22 cellular contexts compared by ENCODE assay signal in the genomic region with DNA sequence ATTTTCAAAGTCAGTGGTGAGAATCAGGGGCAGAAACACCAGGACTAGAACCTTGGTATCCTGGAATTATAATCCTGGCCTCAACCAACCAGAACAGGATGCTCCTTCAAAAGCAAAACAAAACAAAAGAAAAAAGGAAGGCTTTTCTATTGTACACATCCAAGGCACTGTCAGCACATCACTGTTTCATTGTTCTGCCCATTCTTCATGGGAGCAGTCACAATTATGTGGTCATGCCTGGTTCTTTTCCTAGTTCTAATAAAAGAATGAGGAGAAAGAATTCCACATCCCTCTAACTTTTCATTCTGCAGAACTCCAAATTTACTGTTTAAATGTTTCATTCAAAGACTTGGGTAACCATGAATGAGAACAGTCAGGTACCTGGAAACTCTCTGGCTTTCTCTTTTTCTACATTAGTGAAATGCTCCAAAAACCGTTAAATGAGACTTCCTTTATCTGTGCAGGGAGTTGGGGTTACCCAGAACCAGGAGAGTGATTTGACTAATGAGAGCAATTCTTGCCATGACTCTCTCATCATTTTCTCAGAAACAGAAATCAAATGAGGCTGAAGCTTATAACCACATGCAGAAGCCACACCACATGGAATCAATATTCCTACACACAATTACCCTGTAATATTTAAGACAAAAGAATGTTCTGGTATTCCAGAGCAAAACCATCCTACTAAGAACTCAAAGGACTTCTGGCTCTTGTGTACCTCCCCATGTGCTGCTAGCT.
DNase-seq lines count a peak whose midpoint lies in the region; ATAC-seq, FAIRE-seq and TF ChIP-seq lines count a peak whose summit lies in the region.
"Had no signal": no experiment of that assay in that cellular context is flagged by ENCODE, and none has a peak within 500 bp of the region (broad histone marks: within the 10 kb centered on the region; RNA-seq: fewer than 3 reads in every experiment).

No MANE protein-coding gene starts in this region.

- no peaks in the 10 kb centered on the region for H3K9me3 Mint-ChIP-seq in stimulated activated naive CD8-positive, alpha-beta T cell treated with anti-CD3 and anti-CD28 coated beads, Interleukin-15, amount 100 ng/mL, for 72 hours
- H3K9me3 Mint-ChIP-seq in immature natural killer cell, result peaks cover 0 to 9% (median 1%) of the 10 kb centered on the region in 6 donors

- FAIRE-seq in frontal cortex (lab: Jason Lieb, UNC), result peak; percentile 36
- FAIRE-seq: bronchial epithelial cell, D721Med, endometrium had no signal

- H3K36me3 Mint-ChIP-seq in immature natural killer cell, result no peaks in the 10 kb centered on the region
- H3K36me3 Mint-ChIP-seq: CD4-positive, CD25-positive, alpha-beta regulatory T cell; stimulated activated memory B cell treated with anti-CD40 and anti-IgM and Interleukin-4, amounts not matched to agents 10 μg/mL and 1 μg/mL and 100 μg/mL, for 72 hours had no signal

- H3K9ac ChIP-seq in adipocyte (ENCODE audit: low read length), result no peak overlapping the region

- H3K9me3 ChIP-seq in adipocyte (ENCODE audit: control insufficient read depth, low read length), result no peaks in the 10 kb centered on the region
- H3K9me3 ChIP-seq: MG63, thyroid gland had no signal

- no peaks in the 10 kb centered on the region for H3K36me3 ChIP-seq in adipocyte (ENCODE audit: control insufficient read depth, insufficient read depth, low read length, severe bottlenecking)
- H3K36me3 ChIP-seq: MG63, thyroid gland had no signal

- no peak overlapping the region for H3K27ac Mint-ChIP-seq in stimulated activated naive CD8-positive, alpha-beta T cell treated with anti-CD3 and anti-CD28 coated beads, Interleukin-15, amount 100 ng/mL, for 72 hours
- H3K27ac Mint-ChIP-seq in immature natural killer cell, result no peak overlapping the region
- H3K27ac Mint-ChIP-seq: CD4-positive, CD25-positive, alpha-beta regulatory T cell; stimulated activated memory B cell treated with anti-CD40 and anti-IgM and Interleukin-4, amounts not matched to agents 10 μg/mL and 1 μg/mL and 100 μg/mL, for 72 hours had no signal

- no peak for TF ChIP-seq CTCF in foreskin keratinocyte (conservative IDR thresholded peaks at IDR 0.05)

- H3K27ac ChIP-seq in foreskin keratinocyte, result no peak overlapping the region
- H3K27ac ChIP-seq: thyroid gland, VCaP had no signal

- no peaks in the 10 kb centered on the region for H3K4me1 ChIP-seq in adipocyte (ENCODE audit: control insufficient read depth, insufficient read depth, low read length)
- no peaks in the 10 kb centered on the region for H3K4me1 ChIP-seq in foreskin keratinocyte
- H3K4me1 ChIP-seq: thyroid gland had no signal

- H3K27me3 Mint-ChIP-seq in stimulated activated naive CD8-positive, alpha-beta T cell treated with anti-CD3 and anti-CD28 coated beads, Interleukin-15, amount 100 ng/mL, for 72 hours, result no peaks in the 10 kb centered on the region
- H3K27me3 Mint-ChIP-seq in immature natural killer cell (ENCODE audit: low read depth in 3 of 3), result peaks cover 0 to 2% (median 1%) of the 10 kb centered on the region in 3 donors

- peaks cover 17% of the 10 kb centered on the region for H3K4me1 Mint-ChIP-seq in stimulated activated naive CD8-positive, alpha-beta T cell treated with anti-CD3 and anti-CD28 coated beads, Interleukin-15, amount 100 ng/mL, for 72 hours
- no peaks in the 10 kb centered on the region for H3K4me1 Mint-ChIP-seq in immature natural killer cell
- H3K4me1 Mint-ChIP-seq: stimulated activated memory B cell treated with anti-CD40 and anti-IgM and Interleukin-4, amounts not matched to agents 10 μg/mL and 1 μg/mL and 100 μg/mL, for 72 hours had no signal

- no peak overlapping the region for H3K4me3 Mint-ChIP-seq in stimulated activated naive CD8-positive, alpha-beta T cell treated with anti-CD3 and anti-CD28 coated beads, Interleukin-15, amount 100 ng/mL, for 72 hours
- H3K4me3 Mint-ChIP-seq in immature natural killer cell, result no peak overlapping the region
- H3K4me3 Mint-ChIP-seq: CD4-positive, CD25-positive, alpha-beta regulatory T cell; stimulated activated memory B cell treated with anti-CD40 and anti-IgM and Interleukin-4, amounts not matched to agents 10 μg/mL and 1 μg/mL and 100 μg/mL, for 72 hours had no signal

- peak; percentile 84 for ATAC-seq in stimulated activated naive CD8-positive, alpha-beta T cell treated with anti-CD3 and anti-CD28 coated beads, Interleukin-15, amount 100 ng/mL, for 72 hours
- no peak for ATAC-seq in stimulated activated naive CD8-positive, alpha-beta T cell treated with anti-CD3 and anti-CD28 coated beads, Interleukin-15, Interleukin-2, amounts not matched to agents 100 U/mL and 50 U/mL, for 24 hours
- ATAC-seq in GM21737 (IDR thresholded peaks at IDR 0.05; ENCODE audit: unreplicated experiment), result no peak
- no peak for ATAC-seq in foreskin keratinocyte
- ATAC-seq: stimulated activated memory B cell treated with anti-CD40 and anti-IgM and Interleukin-4, amounts not matched to agents 10 μg/mL and 1 μg/mL and 100 μg/mL, for 72 hours had no signal

- H3K27me3 ChIP-seq in adipocyte (replicated peaks; ENCODE audit: control insufficient read depth, insufficient read depth, low read length) (no peaks in the 10 kb centered on the region), foreskin keratinocyte (no peaks in the 10 kb centered on the region)
- H3K27me3 ChIP-seq: MG63, thyroid gland had no signal

- H3K4me3 ChIP-seq in adipocyte (ENCODE audit: low read length), result no peak overlapping the region
- H3K4me3 ChIP-seq: MG63, skin epidermis, thyroid gland had no signal

- DNase-seq in stimulated activated naive CD8-positive, alpha-beta T cell treated with anti-CD3 and anti-CD28 coated beads, Interleukin-15, amount 100 ng/mL, for 72 hours, result no peak
- DNase-seq in stimulated activated naive CD8-positive, alpha-beta T cell treated with anti-CD3 and anti-CD28 coated beads, Interleukin-15, Interleukin-2, amounts not matched to agents 100 U/mL and 50 U/mL, for 24 hours, result no peak
- DNase-seq in adipocyte (ENCODE audit: low read depth), result peak; percentile 26
- peak; percentile 18 to 24 for DNase-seq in frontal cortex (ENCODE audit: low spot score in 2 of 2)
- DNase-seq in immature natural killer cell, result no peak
- DNase-seq in foreskin keratinocyte, result no peak
- DNase-seq: activated T-cell treated with anti-CD3 and anti-CD28 coated beads for 4 hours; amniotic stem cell; mesenchymal stem cell; MG63; NCI-H2081 treated with DMSO at 0.1 percent for 48 hours; NCI-H446; stimulated activated CD4-positive, alpha-beta T cell treated with anti-CD3 and anti-CD28 coated beads, Interleukin-2, amount 100 ng/mL, for 48 hours; thyroid gland had no signal

Comparison
In these comparisons a context has a peak if more than half of its experiments do, and no peak if none do; other contexts are left out.
1. DNase-seq: peak in adipocyte (single experiment) and frontal cortex (2 of 2); none in stimulated activated naive CD8-positive, alpha-beta T cell treated with anti-CD3 and anti-CD28 coated beads, Interleukin-15, amount 100 ng/mL, for 72 hours (0 of 2), stimulated activated naive CD8-positive, alpha-beta T cell treated with anti-CD3 and anti-CD28 coated beads, Interleukin-15, Interleukin-2, amounts not matched to agents 100 U/mL and 50 U/mL, for 24 hours (single experiment), immature natural killer cell (0 of 3) and foreskin keratinocyte (0 of 2).